ENCODE assay signal across 11 cellular contexts in the genomic region with DNA sequence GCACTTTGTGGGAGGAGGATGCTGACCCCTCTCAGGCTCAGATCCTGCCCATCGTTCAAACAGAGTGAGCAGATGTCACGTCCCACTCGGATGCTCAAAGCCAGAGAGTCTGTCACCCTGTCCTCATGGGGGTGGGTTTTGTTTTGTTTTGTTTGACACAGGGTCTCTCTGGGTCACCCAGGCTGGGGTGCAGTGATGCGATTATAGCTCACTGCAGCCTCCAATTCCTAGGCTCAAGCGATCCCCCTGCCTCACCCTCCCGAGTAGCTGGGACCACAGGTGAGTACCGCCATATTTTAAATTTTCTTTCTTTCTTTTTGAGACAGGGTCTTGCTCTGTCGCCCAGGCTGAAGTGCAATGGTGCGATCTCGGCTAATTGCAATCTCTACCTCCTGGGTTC.
A peak's percentile ranks its signal among the peaks of the same experiment; 100 is the strongest.
DNase-seq lines count a peak whose midpoint lies in the region; TF ChIP-seq lines count a peak whose summit lies in the region.
"Had no signal": no experiment of that assay in that cellular context is flagged by ENCODE, and none has a peak within 500 bp of the region (broad histone marks: within the 10 kb centered on the region; RNA-seq: fewer than 3 reads in every experiment).

No MANE protein-coding gene starts in this region.

- H3F3A ChIP-seq in Loucy (ENCODE audit: low read depth): peaks cover 2% of the 10 kb centered on the region; the same call in 1 of the 2 replicates

- H3K9ac ChIP-seq in Loucy (ENCODE audit: low read depth, low read length, poor library complexity, severe bottlenecking): no peak overlapping the region

- no peak overlapping the region for H2AFZ ChIP-seq in Loucy (ENCODE audit: low read length)

- peak overlapping the region; percentile 44 for H3K4me3 ChIP-seq in Loucy (ENCODE audit: low read length, poor library complexity, severe bottlenecking)

- no peaks in the 10 kb centered on the region for H3K9me2 ChIP-seq in Loucy (replicated peaks; ENCODE audit: low read depth, low read length)

- no peaks in the 10 kb centered on the region for H3K27me3 ChIP-seq in Loucy (ENCODE audit: insufficient read depth, low read length, poor library complexity, severe bottlenecking)

- peak; percentile 30 for DNase-seq in activated effector memory CD4-positive, alpha-beta T cell treated with anti-CD3 and anti-CD28 coated beads, Interleukin-2, amount 50 U/mL, for 16 hours
- DNase-seq in activated effector memory CD4-positive, alpha-beta T cell treated with Interleukin-2 at 50 U/mL for 16 hours: no peak
- DNase-seq in left kidney (ENCODE audit: low read depth, low spot score) (peak; percentile 35), DMS153 treated with DMSO at 0.1 percent for 48 hours (lab: John Stamatoyannopoulos, UW; ENCODE audit: unreplicated experiment) (no peak), OCI-M2 (lab: John Stamatoyannopoulos, UW; ENCODE audit: unreplicated experiment) (no peak), nephron progenitor cell (no peak)
- DNase-seq: ACHN; CD4-positive, alpha-beta memory T cell; DMS79 treated with DMSO at 0.1 percent for 48 hours; GDM1 had no signal

- peaks cover 9% of the 10 kb centered on the region for H4K20me1 ChIP-seq in Loucy (ENCODE audit: insufficient read depth, low read length, poor library complexity, severe bottlenecking)

- TF ChIP-seq CTCF in Loucy (conservative IDR thresholded peaks at IDR 0.05; ENCODE audit: low read length) (no peak), nephron progenitor cell (IDR thresholded peaks at IDR 0.05) (no peak)

- no peak overlapping the region for H3K27ac Mint-ChIP-seq in nephron progenitor cell

- H3K4me1 ChIP-seq in Loucy (ENCODE audit: insufficient read depth, low read length, poor library complexity, severe bottlenecking): peaks cover 17% of the 10 kb centered on the region

- peaks cover 3% of the 10 kb centered on the region for H3K4me1 Mint-ChIP-seq in nephron progenitor cell

- peaks cover 28% of the 10 kb centered on the region for H3K79me2 ChIP-seq in Loucy (ENCODE audit: insufficient read depth, low read length)

- peaks cover 32% of the 10 kb centered on the region for H3K9me3 Mint-ChIP-seq in nephron progenitor cell

- H3K36me3 ChIP-seq in Loucy (ENCODE audit: insufficient read depth, low read length): peaks cover 22% of the 10 kb centered on the region; the same call in 1 of the 2 replicates

- no peak overlapping the region for H3K4me3 Mint-ChIP-seq in nephron progenitor cell
- H3K4me3 Mint-ChIP-seq: CD4-positive, alpha-beta memory T cell had no signal

- H3K4me2 ChIP-seq in Loucy (ENCODE audit: low read depth, low read length, poor library complexity, severe bottlenecking): peak overlapping the region; percentile 76

- H3K27me3 Mint-ChIP-seq in nephron progenitor cell (ENCODE audit: low read depth, poor library complexity): peaks cover 47% of the 10 kb centered on the region

- H3K9me3 ChIP-seq in Loucy (ENCODE audit: insufficient read depth, low read depth, low read length): no peaks in the 10 kb centered on the region

- H3K36me3 Mint-ChIP-seq in nephron progenitor cell (ENCODE audit: low read depth): no peaks in the 10 kb centered on the region
- H3K36me3 Mint-ChIP-seq: CD4-positive, alpha-beta memory T cell had no signal

Comparison
In these comparisons a context has a peak if more than half of its experiments do, and no peak if none do; other contexts are left out.
1. DNase-seq: peak in activated effector memory CD4-positive, alpha-beta T cell treated with anti-CD3 and anti-CD28 coated beads, Interleukin-2, amount 50 U/mL, for 16 hours (single experiment) and left kidney (single experiment); none in activated effector memory CD4-positive, alpha-beta T cell treated with Interleukin-2 at 50 U/mL for 16 hours (single experiment), DMS153 treated with DMSO at 0.1 percent for 48 hours (single experiment), OCI-M2 (single experiment) and nephron progenitor cell (single experiment).